In genomic region chr18:48036641-48037421, GRCh38 we compare ENCODE assay signal across 1 cellular context.
TF ChIP-seq lines count a peak whose summit lies in the region.

No MANE protein-coding gene starts in this region.

TF ChIP-seq in SK-N-SH, 30 proteins besides CTCF, POLR2A, EP300 and RAD21 (continued from another document):
- TF ChIP-seq ZBTB33 (IDR thresholded peaks at IDR 0.05; ENCODE audit: borderline replicate concordance, low read depth) (no peak), REST (IDR thresholded peaks at IDR 0.05; ENCODE audit: low read depth, low read length) (no peak)
